11 cellular contexts compared by ENCODE assay signal in genomic region chr6:81614292-81614691, GRCh38.
DNase-seq lines count a peak whose midpoint lies in the region; ATAC-seq and TF ChIP-seq lines count a peak whose summit lies in the region.
"Had no signal": no experiment of that assay in that cellular context is flagged by ENCODE, and none has a peak within 500 bp of the region (broad histone marks: within the 10 kb centered on the region; RNA-seq: fewer than 3 reads in every experiment).

No MANE protein-coding gene starts in this region.

- no peak overlapping the region for H3K4me3 ChIP-seq in heart right ventricle
- H3K4me3 ChIP-seq: adrenal gland had no signal

- H3K27me3 Mint-ChIP-seq in T-helper 2 cell treated with Interferon-gamma antibody and Interleukin-4, amounts not matched to agents 5 μg/mL and 100 μg/mL, for 36 hours (ENCODE audit: low read depth), result no peaks in the 10 kb centered on the region
- H3K27me3 Mint-ChIP-seq: natural killer cell treated with Interleukin-12 subunit alpha and Interleukin-12 subunit beta and Interleukin-15 and Interleukin-18, amount 100 ng/mL, for 72 hours had no signal

- no peaks in the 10 kb centered on the region for H3K4me1 Mint-ChIP-seq in T-helper 2 cell treated with Interferon-gamma antibody and Interleukin-4, amounts not matched to agents 5 μg/mL and 100 μg/mL, for 36 hours (ENCODE audit: low read depth)

- no peaks in the 10 kb centered on the region for H3K9me3 ChIP-seq in heart right ventricle
- H3K9me3 ChIP-seq: adrenal gland had no signal

- H3K27ac ChIP-seq in heart right ventricle (peak overlapping the region in 6 of 10 donors; percentile 31 to 77 (median 53)), foreskin keratinocyte (no peak overlapping the region)
- H3K27ac ChIP-seq: adrenal gland had no signal

- intact Hi-C loops in heart right ventricle (cut with DNase I), result no loop called here
- intact Hi-C loops in cardiac septum (cut with DNase I), result no loop called here

- DNase-seq in heart right ventricle, result peak in 1 of 2 donors; percentile 9
- no peak for DNase-seq in cardiac septum (ENCODE audit: low spot score)
- DNase-seq in RPMI7951 (ENCODE audit: low read depth), result peak; percentile 15
- DNase-seq in foreskin keratinocyte, result no peak
- no peak for DNase-seq in activated naive CD4-positive, alpha-beta T cell (lab: John Stamatoyannopoulos, UW)
- no peak for DNase-seq in T-helper 2 cell treated with Interferon-gamma antibody and Interleukin-4, amounts not matched to agents 5 μg/mL and 100 μg/mL, for 36 hours (ENCODE audit: low spot score)
- DNase-seq in SK-N-DZ (ENCODE audit: low spot score), result no peak
- DNase-seq in NCI-H1694 treated with DMSO at 0.1 percent for 48 hours (lab: John Stamatoyannopoulos, UW), result no peak
- DNase-seq: activated CD4-positive, alpha-beta T cell treated with anti-CD3 and anti-CD28 coated beads, Interleukin-2, amount 50 U/mL, for 1 hour; adrenal gland had no signal

- no peak for TF ChIP-seq CTCF in heart right ventricle (IDR thresholded peaks at IDR 0.05)
- TF ChIP-seq CTCF in foreskin keratinocyte (conservative IDR thresholded peaks at IDR 0.05), result no peak

- no peaks in the 10 kb centered on the region for H3K9me3 Mint-ChIP-seq in T-helper 2 cell treated with Interferon-gamma antibody and Interleukin-4, amounts not matched to agents 5 μg/mL and 100 μg/mL, for 36 hours

- no peaks in the 10 kb centered on the region for H3K36me3 ChIP-seq in heart right ventricle
- H3K36me3 ChIP-seq: adrenal gland had no signal

- H3K27ac Mint-ChIP-seq in T-helper 2 cell treated with Interferon-gamma antibody and Interleukin-4, amounts not matched to agents 5 μg/mL and 100 μg/mL, for 36 hours, result no peak overlapping the region
- H3K27ac Mint-ChIP-seq: natural killer cell treated with Interleukin-12 subunit alpha and Interleukin-12 subunit beta and Interleukin-15 and Interleukin-18, amount 100 ng/mL, for 72 hours had no signal

- 20 to 32% methylated on average over 1 of the region's 1 CpG for WGBS in heart right ventricle, 2 donors

- H3K36me3 Mint-ChIP-seq in T-helper 2 cell treated with Interferon-gamma antibody and Interleukin-4, amounts not matched to agents 5 μg/mL and 100 μg/mL, for 36 hours (ENCODE audit: low read depth), result no peaks in the 10 kb centered on the region
- H3K36me3 Mint-ChIP-seq: natural killer cell treated with Interleukin-12 subunit alpha and Interleukin-12 subunit beta and Interleukin-15 and Interleukin-18, amount 100 ng/mL, for 72 hours had no signal

- peaks cover 0 to 17% (median 9%) of the 10 kb centered on the region in 9 donors for H3K4me1 ChIP-seq in heart right ventricle
- H3K4me1 ChIP-seq in foreskin keratinocyte, result peaks cover 12% of the 10 kb centered on the region
- H3K4me1 ChIP-seq: adrenal gland had no signal

- H3K27me3 ChIP-seq in heart right ventricle (no peaks in the 10 kb centered on the region), foreskin keratinocyte (no peaks in the 10 kb centered on the region)
- H3K27me3 ChIP-seq: adrenal gland had no signal

- peak in 5 of 8 donors; percentile 35 to 89 (median 74) for ATAC-seq in heart right ventricle
- peak; percentile 16 for ATAC-seq in foreskin keratinocyte
- ATAC-seq: natural killer cell treated with Interleukin-12 subunit alpha and Interleukin-12 subunit beta and Interleukin-15 and Interleukin-18, amount 100 ng/mL, for 72 hours had no signal

- no peak overlapping the region for H3K4me3 Mint-ChIP-seq in T-helper 2 cell treated with Interferon-gamma antibody and Interleukin-4, amounts not matched to agents 5 μg/mL and 100 μg/mL, for 36 hours
- H3K4me3 Mint-ChIP-seq: natural killer cell treated with Interleukin-12 subunit alpha and Interleukin-12 subunit beta and Interleukin-15 and Interleukin-18, amount 100 ng/mL, for 72 hours had no signal
